ENCODE assay signal across 26 cellular contexts in the genomic region with DNA sequence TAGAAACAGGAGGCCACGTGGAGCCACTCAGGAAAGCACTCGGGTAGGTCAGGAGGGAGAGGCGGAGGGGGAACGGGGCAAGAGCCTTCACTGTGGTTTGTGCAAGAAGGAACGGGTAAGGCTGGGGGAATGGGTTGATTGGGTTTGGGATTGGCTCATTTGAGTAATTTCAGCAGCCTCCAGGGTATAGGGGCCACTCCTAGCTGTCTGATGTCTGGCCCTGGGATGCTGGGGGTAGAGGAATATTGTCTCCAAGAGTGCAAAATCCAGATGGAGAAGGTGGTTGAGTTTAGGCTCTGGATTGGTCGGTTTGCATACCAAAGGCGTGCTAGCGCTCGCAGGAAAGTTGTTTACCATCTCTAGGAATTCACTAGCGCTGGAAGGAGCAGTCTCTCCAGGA. TPM values are rescaled to one million over a fixed set of nuclear protein-coding genes. Genes with fewer than 3 reads are reported as not detected.
"Had no signal": no experiment of that assay in that cellular context is flagged by ENCODE, and none has a peak within 500 bp of the region (broad histone marks: within the 10 kb centered on the region; RNA-seq: fewer than 3 reads in every experiment).

No MANE protein-coding gene starts in this region.

- FAIRE-seq: endothelial cell of umbilical vein had no signal

- H3K4me1 ChIP-seq: esophagus squamous epithelium, right atrium auricular region, testis, upper lobe of right lung had no signal

- DNase-seq: activated B cell treated with CpG ODN at 0.5 μM for 24 hours; activated CD4-positive, alpha-beta T cell treated with anti-CD3 and anti-CD28 coated beads for 48 hours; activated CD8-positive, alpha-beta T cell treated with anti-CD3 and anti-CD28 coated beads for 36 hours; activated effector memory CD4-positive, alpha-beta T cell treated with anti-CD3 and anti-CD28 coated beads, Interleukin-2, amount 50 U/mL, for 16 hours; activated naive CD4-positive, alpha-beta T cell treated with anti-CD3 and anti-CD28 coated beads, Interleukin-2, amount 50 U/mL, for 16 hours; activated T-cell treated with anti-CD3 and anti-CD28 coated beads, Interleukin-2, amount 50 U/mL, for 72 hours; aorta; brain microvascular endothelial cell; effector CD8-positive, alpha-beta T cell; esophagus squamous epithelium; mucosa of descending colon; naive B cell; stimulated activated CD4-positive, alpha-beta T cell treated with anti-CD3 and anti-CD28 coated beads, Interleukin-15, amount 100 ng/mL, for 24 hours; stimulated activated CD4-positive, alpha-beta T cell treated with anti-CD3 and anti-CD28 coated beads, Interleukin-4, amount 100 ng/mL, for 1 hour; stimulated activated naive CD8-positive, alpha-beta T cell treated with anti-CD3 and anti-CD28 coated beads, Interleukin-15, amount 100 ng/mL, for 72 hours; T-cell; testis; upper lobe of right lung had no signal

- H3K36me3 ChIP-seq: brain microvascular endothelial cell, esophagus squamous epithelium, right atrium auricular region, upper lobe of right lung had no signal

- H3K27me3 ChIP-seq: brain microvascular endothelial cell, right atrium auricular region, testis had no signal

- H3K4me3 ChIP-seq: esophagus squamous epithelium, mucosa of descending colon, right atrium auricular region, skin epidermis, testis, upper lobe of right lung had no signal

- H3K9me3 ChIP-seq: testis, upper lobe of right lung had no signal

- H3K27ac ChIP-seq: brain microvascular endothelial cell, esophagus squamous epithelium, right atrium auricular region, skin epidermis, testis, upper lobe of right lung had no signal

RNA-seq across cellular contexts. Expression of a gene that starts 47.2 kb away (rescaled TPM):
- total RNA-seq: activated B cell treated with CpG ODN at 0.5 μM for 24 hours; activated CD8-positive, alpha-beta T cell treated with anti-CD3 and anti-CD28 coated beads for 36 hours; activated T-cell treated with anti-CD3 and anti-CD28 coated beads, Interleukin-2, amount 50 U/mL, for 72 hours; aorta; endothelial cell of umbilical vein; esophagus squamous epithelium; glomerular endothelial cell; liver; mucosa of descending colon; neural crest cell; osteoblast; progenitor cell of endocrine pancreas; right atrium auricular region; T-cell; testis; upper lobe of right lung had no signal
- polyA plus RNA-seq: aorta, endothelial cell of umbilical vein, liver had no signal
